8 cellular contexts compared by ENCODE assay signal in genomic region chr1:208093754-208094719, GRCh38.
DNase-seq lines count a peak whose midpoint lies in the region; TF ChIP-seq lines count a peak whose summit lies in the region.

No MANE protein-coding gene starts in this region.

- H3K4me1 ChIP-seq in osteoblast (ENCODE audit: insufficient read depth, low read length) (peaks cover 5% of the 10 kb centered on the region), uterus (no peaks in the 10 kb centered on the region)

- no peak overlapping the region for H2AFZ ChIP-seq in osteoblast (ENCODE audit: low read length)

- H3K79me2 ChIP-seq in osteoblast (ENCODE audit: insufficient read depth, low read length) = no peaks in the 10 kb centered on the region

- intact Hi-C loops in uterus (cut with DNase I; ENCODE audit: low total_unique reads) = no loop called here

- no peak for TF ChIP-seq POLR2A in uterus (IDR thresholded peaks at IDR 0.05)

- peak; percentile 92 for TF ChIP-seq CTCF in fibroblast of pulmonary artery (IDR thresholded peaks at IDR 0.05; ENCODE audit: low read length, missing control alignments)
- peak; percentile 88 for TF ChIP-seq CTCF in osteoblast (IDR thresholded peaks at IDR 0.05; ENCODE audit: extremely low read depth, low read depth, low read length)
- peak; percentile 53 to 67 (median 55) for TF ChIP-seq CTCF in uterus (IDR thresholded peaks at IDR 0.05)

- H3K27ac ChIP-seq in osteoblast (ENCODE audit: low read depth, low read length) = no peak overlapping the region
- no peak overlapping the region for H3K27ac ChIP-seq in uterus

- CTCF ChIA-PET in HEK293T (lab: Yijun Ruan, JAX) = interaction anchor here (0.6 to 1.5 kb wide), 7 partner anchors 22 to 135 kb away, joined by 3 to 5 read pairs (median 3); no protein-coding TSS in a partner anchor

- H3K4me3 ChIP-seq in fibroblast of pulmonary artery (replicated peaks; ENCODE audit: low read depth, low read length) = no peak overlapping the region
- no peak overlapping the region for H3K4me3 ChIP-seq in osteoblast (ENCODE audit: insufficient read depth, low read length)
- no peak overlapping the region for H3K4me3 ChIP-seq in uterus

- POLR2A ChIA-PET in HEK293T (lab: Yijun Ruan, JAX) = no interaction called here

- H3K4me2 ChIP-seq in osteoblast (ENCODE audit: insufficient read depth, low read length) = no peak overlapping the region

- no peaks in the 10 kb centered on the region for H4K20me1 ChIP-seq in osteoblast (ENCODE audit: insufficient read depth, low read length)

- H3K36me3 ChIP-seq in osteoblast (ENCODE audit: insufficient read depth, low read length) = peaks cover 3% of the 10 kb centered on the region
- no peaks in the 10 kb centered on the region for H3K36me3 ChIP-seq in uterus

- H3K27me3 ChIP-seq in osteoblast (ENCODE audit: insufficient read depth, low read length) = no peaks in the 10 kb centered on the region
- H3K27me3 ChIP-seq in uterus = no peaks in the 10 kb centered on the region

- peak; percentile 1 for DNase-seq in DMS53 treated with DMSO at 0.1 percent for 48 hours (lab: John Stamatoyannopoulos, UW; ENCODE audit: unreplicated experiment)
- DNase-seq in HEK293T (ENCODE audit: extremely low spot score) = peak; percentile 80
- peak; percentile 74 for DNase-seq in NCI-H69 (lab: John Stamatoyannopoulos, UW)
- DNase-seq in activated T-cell treated with anti-CD3 and anti-CD28 coated beads for 4 hours = peak; percentile 32
- peak; percentile 79 for DNase-seq in fibroblast of pulmonary artery (ENCODE audit: low read depth)
- DNase-seq in osteoblast (ENCODE audit: insufficient read length, low spot score, missing footprints) = no peak
- peak; percentile 47 to 54 for DNase-seq in uterus
- DNase-seq in putamen (ENCODE audit: low spot score) = no peak

- H3K9me3 ChIP-seq in osteoblast (ENCODE audit: low read depth, low read length) = no peaks in the 10 kb centered on the region
- H3K9me3 ChIP-seq in uterus = no peaks in the 10 kb centered on the region

TF ChIP-seq in HEK293T, 16 proteins besides CTCF, POLR2A, EP300 and RAD21:
- TF ChIP-seq, protein P1, sequence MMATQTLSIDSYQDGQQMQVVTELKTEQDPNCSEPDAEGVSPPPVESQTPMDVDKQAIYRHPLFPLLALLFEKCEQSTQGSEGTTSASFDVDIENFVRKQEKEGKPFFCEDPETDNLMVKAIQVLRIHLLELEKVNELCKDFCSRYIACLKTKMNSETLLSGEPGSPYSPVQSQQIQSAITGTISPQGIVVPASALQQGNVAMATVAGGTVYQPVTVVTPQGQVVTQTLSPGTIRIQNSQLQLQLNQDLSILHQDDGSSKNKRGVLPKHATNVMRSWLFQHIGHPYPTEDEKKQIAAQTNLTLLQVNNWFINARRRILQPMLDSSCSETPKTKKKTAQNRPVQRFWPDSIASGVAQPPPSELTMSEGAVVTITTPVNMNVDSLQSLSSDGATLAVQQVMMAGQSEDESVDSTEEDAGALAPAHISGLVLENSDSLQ (IDR thresholded peaks at IDR 0.05) = no peak

Comparison
In these comparisons a context has a peak if more than half of its experiments do, and no peak if none do; other contexts are left out.
1. DNase-seq: peak in DMS53 treated with DMSO at 0.1 percent for 48 hours (single experiment), HEK293T (single experiment), NCI-H69 (single experiment), activated T-cell treated with anti-CD3 and anti-CD28 coated beads for 4 hours (single experiment), fibroblast of pulmonary artery (single experiment) and uterus (2 of 2); none in osteoblast (single experiment) and putamen (single experiment).
2. Peak in every context shown above with its lines, with median percentiles within 50 percentile points of each other: CTCF ChIP-seq.